In the genomic region with DNA sequence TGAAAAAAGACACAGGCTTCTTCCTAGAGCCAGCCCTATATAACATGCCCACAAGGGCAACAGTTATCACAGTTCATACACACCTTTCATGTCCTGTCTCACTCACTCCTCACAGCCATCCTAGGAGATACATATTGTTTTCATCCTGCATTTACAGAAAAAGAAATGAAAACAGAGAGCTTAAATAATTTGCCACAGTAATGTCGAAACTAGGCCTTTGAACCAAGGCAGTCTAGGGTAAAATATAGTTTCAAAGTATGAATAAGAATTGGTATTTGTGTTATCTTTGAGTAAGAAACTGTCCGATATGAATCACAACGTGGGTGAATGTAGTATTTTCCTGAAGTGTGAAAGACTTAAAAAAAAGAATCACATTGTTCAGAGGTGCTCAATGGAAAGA, we compare ENCODE assay signal across 16 cellular contexts. TPM values are rescaled to one million over a fixed set of nuclear protein-coding genes. Genes with fewer than 3 reads are reported as not detected.
DNase-seq lines count a peak whose midpoint lies in the region; ATAC-seq lines count a peak whose summit lies in the region.
"Had no signal": no experiment of that assay in that cellular context is flagged by ENCODE, and none has a peak within 500 bp of the region (broad histone marks: within the 10 kb centered on the region; RNA-seq: fewer than 3 reads in every experiment).

No MANE protein-coding gene starts in this region.

- peak; percentile 98 for ATAC-seq in GM18502 (IDR thresholded peaks at IDR 0.05; ENCODE audit: poor library complexity, unreplicated experiment)
- peak; percentile 82 for ATAC-seq in GM19455 (IDR thresholded peaks at IDR 0.05; ENCODE audit: unreplicated experiment)
- peak; percentile 78 for ATAC-seq in HG02763 (IDR thresholded peaks at IDR 0.05; ENCODE audit: unreplicated experiment)
- ATAC-seq in HG03432 (IDR thresholded peaks at IDR 0.05; ENCODE audit: unreplicated experiment) = peak; percentile 97
- ATAC-seq in T-cell (replicated peaks in 1 of 4) = no peak

- H3K4me1 Mint-ChIP-seq in T-cell = no peaks in the 10 kb centered on the region
- H3K4me1 Mint-ChIP-seq: immature natural killer cell had no signal

- no peaks in the 10 kb centered on the region for H3K9me3 Mint-ChIP-seq in T-cell

- POLR2A ChIA-PET in T-cell (lab: Charles Lee) = no interaction called here

- no peaks in the 10 kb centered on the region for H3K36me3 Mint-ChIP-seq in T-cell
- H3K36me3 Mint-ChIP-seq: immature natural killer cell had no signal

- H3K4me3 Mint-ChIP-seq in T-cell = no peak overlapping the region
- H3K4me3 Mint-ChIP-seq: immature natural killer cell had no signal

- CTCF ChIA-PET in T-cell (lab: Charles Lee) = interaction anchor here in 1 of 2 donors (0.6 kb wide), 1 partner anchor 84 kb away, joined by 4 read pairs; no protein-coding TSS in a partner anchor

- no peak overlapping the region for H3K27ac Mint-ChIP-seq in T-cell
- H3K27ac Mint-ChIP-seq: immature natural killer cell had no signal

- H3K27me3 Mint-ChIP-seq in T-cell = peaks cover 6 to 7% of the 10 kb centered on the region in 2 donors

- no peak for DNase-seq in NCI-H226
- no peak for DNase-seq in SW 1271 (lab: John Stamatoyannopoulos, UW)
- no peak for DNase-seq in T-cell
- DNase-seq in ureter (ENCODE audit: low spot score) = no peak
- DNase-seq: dorsolateral prefrontal cortex; immature natural killer cell; NCI-H1048; NCI-H510A treated with DMSO at 0.1 percent for 48 hours; SJCRH30; stimulated activated CD4-positive, alpha-beta T cell treated with anti-CD3 and anti-CD28 coated beads, Interleukin-4, amount 100 ng/mL, for 4 hours had no signal

RNA-seq across cellular contexts. Expression of a gene that starts 26.8 kb away (rescaled TPM):
- total RNA-seq in T-cell (under 1 TPM in 1 of 5 donors, not detected in 4; 0.32 TPM), ureter (not detected)
- total RNA-seq: Daoy, fibroblast of villous mesenchyme, SJCRH30 had no signal

Comparison
In these comparisons a context has a peak if more than half of its experiments do, and no peak if none do; other contexts are left out.
1. ATAC-seq: peak in GM18502 (single experiment), GM19455 (single experiment), HG02763 (single experiment) and HG03432 (single experiment); none in T-cell (0 of 4).